In genomic region chr14:96064866-96065265, GRCh38 we compare ENCODE assay signal across 2 cellular contexts.
TF ChIP-seq lines count a peak whose summit lies in the region.

No MANE protein-coding gene starts in this region.

TF ChIP-seq in IMR-90, 13 proteins besides CTCF, POLR2A, EP300 and RAD21:
- TF ChIP-seq FOS (IDR thresholded peaks at IDR 0.05; ENCODE audit: low read depth, low read length) (no peak), SMC3 (IDR thresholded peaks at IDR 0.05; ENCODE audit: low read depth, low read length) (no peak), RCOR1 (IDR thresholded peaks at IDR 0.05; ENCODE audit: insufficient replicate concordance, low read length) (no peak), ELK1 (IDR thresholded peaks at IDR 0.05; ENCODE audit: borderline replicate concordance, low read depth, low read length) (no peak), RFX5 (IDR thresholded peaks at IDR 0.05; ENCODE audit: low read depth, low read length) (no peak), CHD1 (IDR thresholded peaks at IDR 0.05; ENCODE audit: low read depth, low read length) (no peak), NFE2L2 (IDR thresholded peaks at IDR 0.05; ENCODE audit: low read depth, low read length) (no peak)

TF ChIP-seq in GM12878, 131 proteins besides CTCF, POLR2A, EP300 and RAD21:
- TF ChIP-seq IKZF1 (conservative IDR thresholded peaks at IDR 0.05) (0 out of 2 replicates have a peak, but pooled peaks have one; percentile 17), CREM (IDR thresholded peaks at IDR 0.05; ENCODE audit: low read depth) (no peak), RBBP5 (conservative IDR thresholded peaks at IDR 0.05) (no peak), NR2C1 (IDR thresholded peaks at IDR 0.05) (no peak), ZBED1 (IDR thresholded peaks at IDR 0.05; ENCODE audit: borderline replicate concordance) (no peak), ZNF592 (IDR thresholded peaks at IDR 0.05) (no peak), ELK1 (IDR thresholded peaks at IDR 0.05; ENCODE audit: low read depth, low read length) (no peak), PBX3 (IDR thresholded peaks at IDR 0.05; ENCODE audit: insufficient replicate concordance, low read depth, low read length) (no peak), YY1 (IDR thresholded peaks at IDR 0.05; ENCODE audit: low read depth, low read length) (no peak), TCF7 (IDR thresholded peaks at IDR 0.05; ENCODE audit: borderline replicate concordance) (no peak), IRF5 (IDR thresholded peaks at IDR 0.05; ENCODE audit: borderline replicate concordance) (no peak), HDAC6 (IDR thresholded peaks at IDR 0.05; ENCODE audit: unreplicated experiment) (no peak), BHLHE40 (IDR thresholded peaks at IDR 0.05; ENCODE audit: borderline replicate concordance in 1 of 2, low read depth in 2 of 2, low read length in 1 of 2) (0 out of 4 replicates have a peak, but pooled peaks of 1 of the 2 experiments have one; percentile 14), SIN3A (IDR thresholded peaks at IDR 0.05; ENCODE audit: low read depth, low read length) (no peak), HSF1 (IDR thresholded peaks at IDR 0.05; ENCODE audit: low read depth, low read length) (no peak), HDAC2 (IDR thresholded peaks at IDR 0.05) (no peak), ATF3 (IDR thresholded peaks at IDR 0.05; ENCODE audit: borderline replicate concordance, extremely low read depth, low read depth, low read length) (no peak), EZH2 (IDR thresholded peaks at IDR 0.05; ENCODE audit: borderline replicate concordance, control insufficient read depth, low read depth, low read length) (no peak), IKZF2 (IDR thresholded peaks at IDR 0.05) (peak in 1 of 2 experiments; percentile 22; a peak in 1 of 4 replicates), CBX3 (IDR thresholded peaks at IDR 0.05; ENCODE audit: borderline replicate concordance, low read depth) (no peak), ZBTB4 (CRISPR knock-in tag; IDR thresholded peaks at IDR 0.05) (no peak), STAT3 (IDR thresholded peaks at IDR 0.05; ENCODE audit: low read depth, low read length) (no peak), SMARCA5 (IDR thresholded peaks at IDR 0.05) (no peak), BACH1 (IDR thresholded peaks at IDR 0.05; ENCODE audit: borderline replicate concordance) (no peak), HCFC1 (IDR thresholded peaks at IDR 0.05; ENCODE audit: low read length) (no peak), POLR2AphosphoS5 (IDR thresholded peaks at IDR 0.05; ENCODE audit: low read length) (no peak), RUNX3 (IDR thresholded peaks at IDR 0.05; ENCODE audit: low read length) (no peak), ZBTB33 (IDR thresholded peaks at IDR 0.05) (no peak), CEBPB (IDR thresholded peaks at IDR 0.05; ENCODE audit: borderline replicate concordance in 1 of 2, low read depth in 2 of 2, low read length in 2 of 2) (no peak), MEF2B (IDR thresholded peaks at IDR 0.05; ENCODE audit: partially characterized antibody, poor library complexity, severe bottlenecking) (peak; percentile 33), BMI1 (IDR thresholded peaks at IDR 0.05; ENCODE audit: borderline replicate concordance) (no peak), PAX8 (IDR thresholded peaks at IDR 0.05) (no peak), ZNF687 (IDR thresholded peaks at IDR 0.05) (peak; percentile 57), RELB (IDR thresholded peaks at IDR 0.05; ENCODE audit: low read depth) (peak; percentile 45; the same call in 1 of the 2 replicates)
